7 cellular contexts compared by ENCODE assay signal in genomic region chr7:12834782-12835181, GRCh38.
"Had no signal": no experiment of that assay in that cellular context is flagged by ENCODE, and none has a peak within 500 bp of the region (broad histone marks: within the 10 kb centered on the region; RNA-seq: fewer than 3 reads in every experiment).

No MANE protein-coding gene starts in this region.

- DNase-seq: GDM1, GF-D8 had no signal

- FAIRE-seq: GM12878, GM12891, GM12892, GM18507, GM19239 had no signal

- ATAC-seq: GM12878 had no signal

- H3K4me3 ChIP-seq: GM12878 had no signal
